Comparison of ENCODE assay signal across 29 cellular contexts in genomic region chr1:150842343-150842742, GRCh38. TPM values are rescaled to one million over a fixed set of nuclear protein-coding genes. Genes with fewer than 3 reads are reported as not detected.
A peak's percentile ranks its signal among the peaks of the same experiment; 100 is the strongest.
DNase-seq lines count a peak whose midpoint lies in the region; TF ChIP-seq lines count a peak whose summit lies in the region.
"Had no signal": no experiment of that assay in that cellular context is flagged by ENCODE, and none has a peak within 500 bp of the region (broad histone marks: within the 10 kb centered on the region; RNA-seq: fewer than 3 reads in every experiment).

No MANE protein-coding gene starts in this region.

- no peak for TF ChIP-seq CTCF in neutrophil (IDR thresholded peaks at IDR 0.05)

- peak overlapping the region; percentile 80 for H3K27ac Mint-ChIP-seq in activated T-cell treated with anti-CD3 and anti-CD28 coated beads, Interleukin-2, amount 50 U/mL, for 24 hours
- H3K27ac Mint-ChIP-seq in CD8-positive, alpha-beta memory T cell = peak overlapping the region in 5 of 8 donors; percentile 3 to 82 (median 64)
- peak overlapping the region; percentile 78 for H3K27ac Mint-ChIP-seq in activated naive CD8-positive, alpha-beta T cell
- H3K27ac Mint-ChIP-seq: nephron had no signal

- no peaks in the 10 kb centered on the region for H3K27me3 Mint-ChIP-seq in activated T-cell treated with anti-CD3 and anti-CD28 coated beads, Interleukin-2, amount 50 U/mL, for 24 hours
- no peaks in the 10 kb centered on the region for H3K27me3 Mint-ChIP-seq in CD8-positive, alpha-beta memory T cell
- H3K27me3 Mint-ChIP-seq in activated naive CD8-positive, alpha-beta T cell = no peaks in the 10 kb centered on the region

- no peak overlapping the region for H3K4me3 Mint-ChIP-seq in activated T-cell treated with anti-CD3 and anti-CD28 coated beads, Interleukin-2, amount 50 U/mL, for 24 hours
- no peak overlapping the region for H3K4me3 Mint-ChIP-seq in CD8-positive, alpha-beta memory T cell
- peak overlapping the region; percentile 50 for H3K4me3 Mint-ChIP-seq in activated naive CD8-positive, alpha-beta T cell
- H3K4me3 Mint-ChIP-seq: nephron had no signal

- CTCF ChIA-PET in CD8-positive, alpha-beta memory T cell (lab: Charles Lee) = no interaction called here

- H3K36me3 Mint-ChIP-seq in activated T-cell treated with anti-CD3 and anti-CD28 coated beads, Interleukin-2, amount 50 U/mL, for 24 hours (ENCODE audit: low read depth) = peaks cover 58% of the 10 kb centered on the region
- H3K36me3 Mint-ChIP-seq in CD8-positive, alpha-beta memory T cell = peaks cover 2 to 62% (median 17%) of the 10 kb centered on the region in 3 donors
- H3K36me3 Mint-ChIP-seq in activated naive CD8-positive, alpha-beta T cell = peaks cover 24% of the 10 kb centered on the region

- peaks cover 25% of the 10 kb centered on the region for H3K4me1 ChIP-seq in CD8-positive, alpha-beta memory T cell (ENCODE audit: insufficient read depth, low read length)
- no peaks in the 10 kb centered on the region for H3K4me1 ChIP-seq in neutrophil (ENCODE audit: control insufficient read depth in 1 of 2, insufficient read depth in 1 of 2, low read depth in 1 of 2, low read length in 1 of 2)

- POLR2A ChIA-PET in CD8-positive, alpha-beta memory T cell (lab: Charles Lee) = interaction anchor here (0.9 kb wide), 1 partner anchor 14 kb away, joined by 4 read pairs; no protein-coding TSS in a partner anchor

- peaks cover 42% of the 10 kb centered on the region for H3K4me1 Mint-ChIP-seq in activated T-cell treated with anti-CD3 and anti-CD28 coated beads, Interleukin-2, amount 50 U/mL, for 24 hours (ENCODE audit: low read depth)
- peaks cover 9 to 23% (median 17%) of the 10 kb centered on the region in 3 donors for H3K4me1 Mint-ChIP-seq in CD8-positive, alpha-beta memory T cell
- peaks cover 44% of the 10 kb centered on the region for H3K4me1 Mint-ChIP-seq in activated naive CD8-positive, alpha-beta T cell (ENCODE audit: low read depth)

- no peak overlapping the region for H3K27ac ChIP-seq in CD8-positive, alpha-beta memory T cell (ENCODE audit: low read depth, low read length)
- H3K27ac ChIP-seq in neutrophil = peak overlapping the region; percentile 44
- H3K27ac ChIP-seq: C4-2B had no signal

- no peaks in the 10 kb centered on the region for H3K27me3 ChIP-seq in CD8-positive, alpha-beta memory T cell (ENCODE audit: insufficient read depth, low read length, poor library complexity, severe bottlenecking)
- H3K27me3 ChIP-seq in neutrophil = no peaks in the 10 kb centered on the region

- H3K4me3 ChIP-seq in CD8-positive, alpha-beta memory T cell (ENCODE audit: low read length) = no peak overlapping the region
- no peak overlapping the region for H3K4me3 ChIP-seq in neutrophil (ENCODE audit: low read depth in 1 of 2, low read length in 1 of 2)
- H3K4me3 ChIP-seq: GM12878 had no signal

- DNase-seq in activated T-cell treated with anti-CD3 and anti-CD28 coated beads, Interleukin-2, amount 50 U/mL, for 24 hours = no peak
- DNase-seq in activated T-cell treated with anti-CD3 and anti-CD28 coated beads for 4 hours = no peak
- no peak for DNase-seq in CD8-positive, alpha-beta memory T cell
- no peak for DNase-seq in NCI-H1436 (lab: John Stamatoyannopoulos, UW)
- no peak for DNase-seq in DMS153 treated with DMSO at 0.1 percent for 48 hours (lab: John Stamatoyannopoulos, UW; ENCODE audit: unreplicated experiment)
- DNase-seq in NCI-H1930 (lab: John Stamatoyannopoulos, UW) = no peak
- DNase-seq: activated gamma-delta T cell; anterior cingulate cortex; DMS79 treated with DMSO at 0.1 percent for 48 hours; head of caudate nucleus; IMR-90; NCI-H1105 treated with DMSO at 0.1 percent for 48 hours; NCI-H2171; NCI-H526; posterior cingulate gyrus; RPMI8226; stimulated activated CD4-positive, alpha-beta T cell treated with anti-CD3 and anti-CD28 coated beads, Interleukin-15, amount 100 ng/mL, for 24 hours; substantia nigra; T1000 had no signal

- H3K9me3 Mint-ChIP-seq in activated T-cell treated with anti-CD3 and anti-CD28 coated beads, Interleukin-2, amount 50 U/mL, for 24 hours = no peaks in the 10 kb centered on the region
- no peaks in the 10 kb centered on the region for H3K9me3 Mint-ChIP-seq in CD8-positive, alpha-beta memory T cell
- H3K9me3 Mint-ChIP-seq in activated naive CD8-positive, alpha-beta T cell (ENCODE audit: low read depth) = no peaks in the 10 kb centered on the region
- H3K9me3 Mint-ChIP-seq: nephron had no signal

- H3K36me3 ChIP-seq in CD8-positive, alpha-beta memory T cell (ENCODE audit: insufficient read depth, low read length) = no peaks in the 10 kb centered on the region
- peaks cover 27% of the 10 kb centered on the region for H3K36me3 ChIP-seq in neutrophil

- H3K9me3 ChIP-seq in CD8-positive, alpha-beta memory T cell (ENCODE audit: low read length) = no peaks in the 10 kb centered on the region
- no peaks in the 10 kb centered on the region for H3K9me3 ChIP-seq in neutrophil

RNA-seq across cellular contexts. Expression of gene ARNT, which starts 34.1 kb away (rescaled TPM):
- 10 to 100 TPM; 35.7 to 40.3 TPM for total RNA-seq in CD8-positive, alpha-beta memory T cell
- 20.3 TPM for polyA plus RNA-seq in CD8-positive, alpha-beta memory T cell

RNA-seq across cellular contexts. Expression of gene CTSK, which starts 34.3 kb away (rescaled TPM):
- 1 to 10 TPM; 2.1 to 2.7 TPM for total RNA-seq in CD8-positive, alpha-beta memory T cell
- 0.54 TPM for polyA plus RNA-seq in CD8-positive, alpha-beta memory T cell

RNA-seq across cellular contexts. Expression of gene CTXND2, which starts 44.6 kb away (rescaled TPM):
- total RNA-seq in CD8-positive, alpha-beta memory T cell = not detected
- not detected for polyA plus RNA-seq in CD8-positive, alpha-beta memory T cell
- total RNA-seq: cardiac septum, endothelial cell of umbilical vein, GM12878, IMR-90, M059J, sciatic nerve, ureter had no signal
- polyA plus RNA-seq: endothelial cell of umbilical vein, GM12878, IMR-90 had no signal
